In genomic region chr17:39064814-39065213, GRCh38 we compare ENCODE assay signal across 1 cellular context.
TF ChIP-seq lines count a peak whose summit lies in the region.

No MANE protein-coding gene starts in this region.

TF ChIP-seq in H1, 55 proteins besides CTCF, POLR2A, EP300 and RAD21 (continued from another document):
- TF ChIP-seq RNF2 (IDR thresholded peaks at IDR 0.05; ENCODE audit: borderline replicate concordance, low read depth, low read length, missing control alignments, poor library complexity, severe bottlenecking) (no peak), CEBPB (IDR thresholded peaks at IDR 0.05; ENCODE audit: low read depth, low read length) (no peak), SIRT6 (IDR thresholded peaks at IDR 0.05; ENCODE audit: low read length) (no peak), ASH2L (IDR thresholded peaks at IDR 0.05; ENCODE audit: low read length) (no peak), GTF2F1 (IDR thresholded peaks at IDR 0.05; ENCODE audit: borderline replicate concordance, low read depth, low read length) (no peak), POU5F1 (IDR thresholded peaks at IDR 0.05; ENCODE audit: low read depth, low read length) (no peak), USF2 (IDR thresholded peaks at IDR 0.05; ENCODE audit: low read length) (no peak), CBX5 (IDR thresholded peaks at IDR 0.05; ENCODE audit: low read depth, low read length) (no peak), YY1 (IDR thresholded peaks at IDR 0.05; ENCODE audit: low read depth, low read length) (no peak), KDM1A (IDR thresholded peaks at IDR 0.05; ENCODE audit: borderline replicate concordance, low read length) (no peak), HDAC2 (IDR thresholded peaks at IDR 0.05; ENCODE audit: borderline replicate concordance in 1 of 2, low read depth in 2 of 2, low read length in 2 of 2) (no peak), RBBP5 (IDR thresholded peaks at IDR 0.05; ENCODE audit: borderline replicate concordance, low read depth, low read length) (no peak), SP1 (IDR thresholded peaks at IDR 0.05; ENCODE audit: low read depth, low read length) (no peak), CHD7 (IDR thresholded peaks at IDR 0.05; ENCODE audit: insufficient replicate concordance, low read length) (no peak)
- TF ChIP-seq, protein P1, sequence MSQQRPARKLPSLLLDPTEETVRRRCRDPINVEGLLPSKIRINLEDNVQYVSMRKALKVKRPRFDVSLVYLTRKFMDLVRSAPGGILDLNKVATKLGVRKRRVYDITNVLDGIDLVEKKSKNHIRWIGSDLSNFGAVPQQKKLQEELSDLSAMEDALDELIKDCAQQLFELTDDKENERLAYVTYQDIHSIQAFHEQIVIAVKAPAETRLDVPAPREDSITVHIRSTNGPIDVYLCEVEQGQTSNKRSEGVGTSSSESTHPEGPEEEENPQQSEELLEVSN (IDR thresholded peaks at IDR 0.05), result no peak
